8 cellular contexts compared by ENCODE assay signal in the genomic region with DNA sequence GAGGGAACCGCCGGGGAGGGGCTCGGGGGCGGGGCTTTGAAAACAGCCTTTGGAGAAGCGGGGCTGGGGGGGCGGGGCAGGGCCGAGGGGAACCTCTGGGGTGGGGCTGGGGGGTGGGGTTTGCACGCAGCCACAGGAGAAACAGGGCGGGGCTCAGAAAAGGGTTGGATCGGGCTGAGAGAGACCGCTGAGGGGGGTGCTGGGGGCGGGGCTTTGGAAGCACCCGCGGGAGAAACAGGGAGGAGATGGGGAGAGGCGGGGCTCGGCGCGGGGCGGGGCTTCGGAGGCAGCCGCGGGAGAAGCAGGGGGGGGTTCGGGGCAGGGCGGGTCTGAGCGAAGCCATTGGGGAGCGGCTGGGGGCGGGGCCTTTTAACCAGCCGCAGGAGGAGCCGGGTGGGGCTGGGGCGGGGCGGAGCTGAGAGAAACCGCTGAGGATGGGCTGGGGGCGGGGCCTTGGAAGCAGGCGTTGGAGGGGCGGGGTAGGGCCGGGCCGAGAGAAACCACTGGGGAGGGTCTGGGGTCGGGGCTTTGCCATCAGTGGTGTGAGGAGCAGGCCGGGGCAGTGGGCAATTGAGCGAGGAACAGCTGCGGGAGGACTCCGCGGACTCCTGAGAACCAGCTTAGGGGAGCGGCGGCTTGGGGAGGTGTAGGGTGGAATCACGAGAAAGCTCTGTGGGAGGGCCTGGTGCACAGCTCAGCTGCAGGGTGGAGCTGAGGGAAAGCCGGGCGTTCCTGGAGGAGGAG. TPM values are rescaled to one million over a fixed set of nuclear protein-coding genes. Genes with fewer than 3 reads are reported as not detected.
DNase-seq lines count a peak whose midpoint lies in the region.

No MANE protein-coding gene starts in this region.

- H3K4me1 Mint-ChIP-seq in activated naive CD4-positive, alpha-beta T cell treated with anti-CD3 and anti-CD28 coated beads, Interleukin-2, amount 10 ng/mL, durations not matched to agents 7 days and 5 days, result peaks cover 7% of the 10 kb centered on the region

- H3K4me3 Mint-ChIP-seq in activated naive CD4-positive, alpha-beta T cell treated with anti-CD3 and anti-CD28 coated beads, Interleukin-2, amount 10 ng/mL, durations not matched to agents 7 days and 5 days, result peak overlapping the region; percentile 86

- CTCF ChIA-PET in activated naive CD4-positive, alpha-beta T cell treated with anti-CD3 and anti-CD28 coated beads, Interleukin-2, amount 10 ng/mL, durations not matched to agents 7 days and 5 days (lab: Charles Lee), result interaction anchor here (1.4 kb wide), 1 partner anchor 776 kb away, joined by 3 read pairs; no protein-coding TSS in a partner anchor

- H3K27me3 Mint-ChIP-seq in activated naive CD4-positive, alpha-beta T cell treated with anti-CD3 and anti-CD28 coated beads, Interleukin-2, amount 10 ng/mL, durations not matched to agents 7 days and 5 days, result no peaks in the 10 kb centered on the region

- H3K9me3 Mint-ChIP-seq in activated naive CD4-positive, alpha-beta T cell treated with anti-CD3 and anti-CD28 coated beads, Interleukin-2, amount 10 ng/mL, durations not matched to agents 7 days and 5 days, result no peaks in the 10 kb centered on the region

- no peaks in the 10 kb centered on the region for H3K9me3 ChIP-seq in SK-N-MC (ENCODE audit: low read depth, low read length)

- H3K27ac Mint-ChIP-seq in activated naive CD4-positive, alpha-beta T cell treated with anti-CD3 and anti-CD28 coated beads, Interleukin-2, amount 10 ng/mL, durations not matched to agents 7 days and 5 days, result peak overlapping the region; percentile 99

- peak overlapping the region; percentile 93 for H3K27ac ChIP-seq in SK-N-MC
- peak overlapping the region; percentile 89 for H3K27ac ChIP-seq in substantia nigra (ENCODE audit: low read depth, low read length, poor library complexity, severe bottlenecking)

- H3K36me3 Mint-ChIP-seq in activated naive CD4-positive, alpha-beta T cell treated with anti-CD3 and anti-CD28 coated beads, Interleukin-2, amount 10 ng/mL, durations not matched to agents 7 days and 5 days, result peaks cover 4% of the 10 kb centered on the region

- no peaks in the 10 kb centered on the region for H3K27me3 ChIP-seq in H7 (ENCODE audit: control insufficient read depth, insufficient read depth, low read length)

- DNase-seq in COR-L47 (lab: John Stamatoyannopoulos, UW) (peak; percentile 91), H7 (peak; percentile 94), NAMALWA (ENCODE audit: low spot score) (peak; percentile 85), SK-N-MC (ENCODE audit: low read depth, low spot score) (peak; percentile 35), globus pallidus (ENCODE audit: low spot score) (peak; percentile 95), occipital lobe (lab: John Stamatoyannopoulos, UW) (peak; percentile 93), substantia nigra (lab: John Stamatoyannopoulos, UW) (peak; percentile 50 to 96 (median 90))
- peak; percentile 94 for DNase-seq in activated naive CD4-positive, alpha-beta T cell treated with anti-CD3 and anti-CD28 coated beads, Interleukin-2, amount 10 ng/mL, durations not matched to agents 7 days and 5 days

- peak overlapping the region; percentile 76 for H3K4me3 ChIP-seq in H7 (ENCODE audit: insufficient read depth, low read depth, low read length)
- peak overlapping the region; percentile 77 for H3K4me3 ChIP-seq in SK-N-MC

- peak overlapping the region; percentile 67 for H3K9ac ChIP-seq in SK-N-MC (ENCODE audit: insufficient read length)

- H3K36me3 ChIP-seq in H7 (replicated peaks; ENCODE audit: control insufficient read depth, insufficient read depth, low read length), result peaks cover 3% of the 10 kb centered on the region; the same call in 1 of the 2 replicates
- H3K36me3 ChIP-seq in SK-N-MC (ENCODE audit: insufficient read depth, low read length), result no peaks in the 10 kb centered on the region

RNA-seq across cellular contexts. Expression of gene EOLA2, which starts 1.2 kb away (rescaled TPM):
- 43.6 and 58.8 TPM in 2 replicates for total RNA-seq in H7 (2014; rRNA removed; shearing (Covaris generic))
- 11.4 TPM for total RNA-seq in occipital lobe

RNA-seq across cellular contexts. Expression of gene HSFX4, which starts 10.1 kb away (rescaled TPM):
- total RNA-seq in H7 (2014; rRNA removed; shearing (Covaris generic)), result not detected in 2 replicates
- total RNA-seq in occipital lobe, result not detected

RNA-seq across cellular contexts. Expression of gene MAGEA8, which starts 58.5 kb away (rescaled TPM):
- total RNA-seq in H7 (2014; rRNA removed; shearing (Covaris generic)), result not detected in 2 replicates
- not detected for total RNA-seq in occipital lobe

Comparison
In these comparisons a context has a peak if more than half of its experiments do, and no peak if none do; other contexts are left out.
1. Peak in every context shown above with its lines: DNase-seq, H3K4me3 ChIP-seq and H3K27ac ChIP-seq.
2. DNase-seq: peak in every context shown above with its lines; median percentile 95 in globus pallidus; 94 in H7; 94 in activated naive CD4-positive, alpha-beta T cell treated with anti-CD3 and anti-CD28 coated beads, Interleukin-2, amount 10 ng/mL, durations not matched to agents 7 days and 5 days; 93 in occipital lobe; 91 in COR-L47; 90 in substantia nigra; 85 in NAMALWA; 35 in SK-N-MC.